ENCODE assay signal across 33 cellular contexts in genomic region chr4:27117453-27117852, GRCh38.
"Had no signal": no experiment of that assay in that cellular context is flagged by ENCODE, and none has a peak within 500 bp of the region (broad histone marks: within the 10 kb centered on the region; RNA-seq: fewer than 3 reads in every experiment).

No MANE protein-coding gene starts in this region.

- ATAC-seq: activated CD4-positive, alpha-beta T cell treated with anti-CD3 and anti-CD28 coated beads for 36 hours; activated CD8-positive, alpha-beta memory T cell treated with anti-CD3 and anti-CD28 coated beads, Interleukin-2, amount 10 ng/mL, durations not matched to agents 7 days and 5 days; activated CD8-positive, alpha-beta T cell treated with anti-CD3 and anti-CD28 coated beads, Interleukin-2, amount 10 ng/mL, durations not matched to agents 7 days and 5 days; activated naive CD8-positive, alpha-beta T cell treated with anti-CD3 and anti-CD28 coated beads, Interleukin-2, amount 50 U/mL, for 24 hours; body of pancreas; foreskin keratinocyte; T-helper 17 cell had no signal

- H3K27ac Mint-ChIP-seq: activated CD4-positive, alpha-beta memory T cell treated with anti-CD3 and anti-CD28 coated beads for 36 hours; activated CD4-positive, alpha-beta T cell treated with anti-CD3 and anti-CD28 coated beads for 36 hours; activated CD4-positive, alpha-beta T cell treated with anti-CD3 and anti-CD28 coated beads, Interleukin-2, amount 10 ng/mL, durations not matched to agents 24 days and 14 days; activated CD8-positive, alpha-beta memory T cell treated with anti-CD3 and anti-CD28 coated beads, Interleukin-2, amount 10 ng/mL, durations not matched to agents 7 days and 5 days; activated CD8-positive, alpha-beta T cell treated with anti-CD3 and anti-CD28 coated beads, Interleukin-2, amount 10 ng/mL, durations not matched to agents 7 days and 5 days; activated naive CD4-positive, alpha-beta T cell treated with anti-CD3 and anti-CD28 coated beads for 36 hours; activated naive CD4-positive, alpha-beta T cell treated with anti-CD3 and anti-CD28 coated beads, Interleukin-2, amount 50 U/mL, for 24 hours; activated naive CD8-positive, alpha-beta T cell treated with anti-CD3 and anti-CD28 coated beads for 36 hours; activated naive CD8-positive, alpha-beta T cell treated with anti-CD3 and anti-CD28 coated beads, Interleukin-2, amount 50 U/mL, for 24 hours; activated T-helper 1 cell treated with anti-CD3 and anti-CD28 coated beads, Interleukin-12 subunit alpha, Interleukin-12 subunit beta, Interleukin-2, Interleukin-4 antibody, amounts not matched to agents 30 ng/mL and 10 ng/mL and 1 ng/mL, durations not matched to agents 14 hours and 24 hours and 36 hours; activated T-helper 2 cell treated with anti-CD3 and anti-CD28 coated beads, Interferon-gamma antibody, Interleukin-2, Interleukin-4, amounts not matched to agents 10 μg/mL and 5 μg/mL and 100 μg/mL, durations not matched to agents 14 hours and 24 hours and 36 hours; T-helper 17 cell; T-helper 2 cell treated with Interferon-gamma antibody and Interleukin-4, amounts not matched to agents 5 μg/mL and 100 μg/mL, for 36 hours had no signal

- H3K4me1 ChIP-seq: adrenal gland, body of pancreas, colonic mucosa, esophagus muscularis mucosa, foreskin keratinocyte had no signal

- H3K36me3 Mint-ChIP-seq: activated CD4-positive, alpha-beta memory T cell treated with anti-CD3 and anti-CD28 coated beads for 36 hours; activated CD8-positive, alpha-beta memory T cell treated with anti-CD3 and anti-CD28 coated beads, Interleukin-2, amount 10 ng/mL, durations not matched to agents 7 days and 5 days; activated naive CD4-positive, alpha-beta T cell treated with anti-CD3 and anti-CD28 coated beads, Interleukin-2, amount 50 U/mL, for 24 hours; activated naive CD8-positive, alpha-beta T cell treated with anti-CD3 and anti-CD28 coated beads for 36 hours had no signal

- H3K9me3 ChIP-seq: adrenal gland, body of pancreas, colonic mucosa, esophagus muscularis mucosa had no signal

- H3K27me3 ChIP-seq: adrenal gland, body of pancreas, colonic mucosa, esophagus muscularis mucosa, foreskin keratinocyte had no signal

- H3K9me3 Mint-ChIP-seq: activated CD4-positive, alpha-beta memory T cell treated with anti-CD3 and anti-CD28 coated beads for 36 hours; activated CD4-positive, alpha-beta T cell treated with anti-CD3 and anti-CD28 coated beads, Interleukin-2, amount 10 ng/mL, durations not matched to agents 24 days and 14 days; activated naive CD4-positive, alpha-beta T cell treated with anti-CD3 and anti-CD28 coated beads for 36 hours; activated naive CD4-positive, alpha-beta T cell treated with anti-CD3 and anti-CD28 coated beads, Interleukin-2, amount 50 U/mL, for 24 hours; activated naive CD8-positive, alpha-beta T cell treated with anti-CD3 and anti-CD28 coated beads for 36 hours; activated naive CD8-positive, alpha-beta T cell treated with anti-CD3 and anti-CD28 coated beads, Interleukin-2, amount 50 U/mL, for 24 hours; activated T-helper 1 cell treated with anti-CD3 and anti-CD28 coated beads, Interleukin-12 subunit alpha, Interleukin-12 subunit beta, Interleukin-2, Interleukin-4 antibody, amounts not matched to agents 30 ng/mL and 10 ng/mL and 1 ng/mL, durations not matched to agents 14 hours and 24 hours and 36 hours; activated T-helper 2 cell treated with anti-CD3 and anti-CD28 coated beads, Interferon-gamma antibody, Interleukin-2, Interleukin-4, amounts not matched to agents 10 μg/mL and 5 μg/mL and 100 μg/mL, durations not matched to agents 14 hours and 24 hours and 36 hours; T-helper 2 cell treated with Interferon-gamma antibody and Interleukin-4, amounts not matched to agents 5 μg/mL and 100 μg/mL, for 36 hours had no signal

- H3K27me3 Mint-ChIP-seq: activated CD4-positive, alpha-beta T cell treated with anti-CD3 and anti-CD28 coated beads, Interleukin-2, amount 10 ng/mL, durations not matched to agents 24 days and 14 days; activated CD8-positive, alpha-beta memory T cell treated with anti-CD3 and anti-CD28 coated beads, Interleukin-2, amount 10 ng/mL, durations not matched to agents 7 days and 5 days; T-helper 17 cell had no signal

- H3K4me1 Mint-ChIP-seq: activated CD4-positive, alpha-beta T cell treated with anti-CD3 and anti-CD28 coated beads for 36 hours; activated CD4-positive, alpha-beta T cell treated with anti-CD3 and anti-CD28 coated beads, Interleukin-2, amount 10 ng/mL, durations not matched to agents 24 days and 14 days; activated CD8-positive, alpha-beta memory T cell treated with anti-CD3 and anti-CD28 coated beads, Interleukin-2, amount 10 ng/mL, durations not matched to agents 7 days and 5 days; activated naive CD4-positive, alpha-beta T cell treated with anti-CD3 and anti-CD28 coated beads, Interleukin-2, amount 50 U/mL, for 24 hours; activated naive CD8-positive, alpha-beta T cell treated with anti-CD3 and anti-CD28 coated beads for 36 hours; activated naive CD8-positive, alpha-beta T cell treated with anti-CD3 and anti-CD28 coated beads, Interleukin-2, amount 50 U/mL, for 24 hours; T-helper 17 cell had no signal

- H3K4me3 Mint-ChIP-seq: activated CD4-positive, alpha-beta memory T cell treated with anti-CD3 and anti-CD28 coated beads for 36 hours; activated CD4-positive, alpha-beta T cell treated with anti-CD3 and anti-CD28 coated beads for 36 hours; activated CD4-positive, alpha-beta T cell treated with anti-CD3 and anti-CD28 coated beads, Interleukin-2, amount 10 ng/mL, durations not matched to agents 24 days and 14 days; activated CD8-positive, alpha-beta memory T cell treated with anti-CD3 and anti-CD28 coated beads, Interleukin-2, amount 10 ng/mL, durations not matched to agents 7 days and 5 days; activated CD8-positive, alpha-beta T cell treated with anti-CD3 and anti-CD28 coated beads, Interleukin-2, amount 10 ng/mL, durations not matched to agents 7 days and 5 days; activated naive CD4-positive, alpha-beta T cell treated with anti-CD3 and anti-CD28 coated beads for 36 hours; activated naive CD4-positive, alpha-beta T cell treated with anti-CD3 and anti-CD28 coated beads, Interleukin-2, amount 50 U/mL, for 24 hours; activated naive CD8-positive, alpha-beta T cell treated with anti-CD3 and anti-CD28 coated beads for 36 hours; activated naive CD8-positive, alpha-beta T cell treated with anti-CD3 and anti-CD28 coated beads, Interleukin-2, amount 50 U/mL, for 24 hours; activated T-helper 1 cell treated with anti-CD3 and anti-CD28 coated beads, Interleukin-12 subunit alpha, Interleukin-12 subunit beta, Interleukin-2, Interleukin-4 antibody, amounts not matched to agents 30 ng/mL and 10 ng/mL and 1 ng/mL, durations not matched to agents 14 hours and 24 hours and 36 hours; T-helper 17 cell; T-helper 2 cell treated with Interferon-gamma antibody and Interleukin-4, amounts not matched to agents 5 μg/mL and 100 μg/mL, for 36 hours had no signal

- H3K4me3 ChIP-seq: adrenal gland, body of pancreas, colonic mucosa, esophagus muscularis mucosa had no signal

- H3K27ac ChIP-seq: adrenal gland, body of pancreas, colonic mucosa, esophagus muscularis mucosa, foreskin keratinocyte, WERI-Rb-1 had no signal

- DNase-seq: activated CD4-positive, alpha-beta memory T cell treated with anti-CD3 and anti-CD28 coated beads for 36 hours; activated CD4-positive, alpha-beta T cell treated with anti-CD3 and anti-CD28 coated beads for 36 hours; activated CD4-positive, alpha-beta T cell treated with anti-CD3 and anti-CD28 coated beads, Interleukin-2, amount 10 ng/mL, durations not matched to agents 24 days and 14 days; activated CD4-positive, CD25-positive, alpha-beta regulatory T cell; activated CD4-positive, CD25-positive, alpha-beta regulatory T cell treated with anti-CD3 and anti-CD28 coated beads, Interleukin-2, amount 50 U/mL, for 72 hours; activated CD8-positive, alpha-beta memory T cell treated with anti-CD3 and anti-CD28 coated beads, Interleukin-2, amount 10 ng/mL, durations not matched to agents 7 days and 5 days; activated CD8-positive, alpha-beta memory T cell treated with anti-CD3 and anti-CD28 coated beads, Interleukin-2, amount 50 U/mL, for 4 hours; activated CD8-positive, alpha-beta T cell treated with anti-CD3 and anti-CD28 coated beads, Interleukin-2, amount 10 ng/mL, durations not matched to agents 7 days and 5 days; activated effector memory CD4-positive, alpha-beta T cell treated with anti-CD3 and anti-CD28 coated beads, Interleukin-2, amount 50 U/mL, for 16 hours; activated naive CD4-positive, alpha-beta T cell treated with anti-CD3 and anti-CD28 coated beads for 36 hours; activated naive CD8-positive, alpha-beta T cell treated with anti-CD3 and anti-CD28 coated beads for 36 hours; activated naive CD8-positive, alpha-beta T cell treated with anti-CD3 and anti-CD28 coated beads, Interleukin-2, amount 50 U/mL, for 24 hours; activated T-cell treated with anti-CD3 and anti-CD28 coated beads, Interleukin-2, amount 50 U/mL, for 1 hour; activated T-cell treated with anti-CD3 and anti-CD28 coated beads, Interleukin-2, amount 50 U/mL, for 48 hours; adrenal gland; amygdala; aorta; body of pancreas; caudate nucleus; colonic mucosa; effector memory CD4-positive, alpha-beta T cell; erythroblast; foreskin keratinocyte; head of caudate nucleus; T-helper 1 cell; T-helper 17 cell; T1000; WERI-Rb-1 had no signal

- H3K36me3 ChIP-seq: adrenal gland, colonic mucosa, esophagus muscularis mucosa, WERI-Rb-1 had no signal
